Comparison of ENCODE assay signal across 1 cellular context in genomic region chr19:38224014-38224862, GRCh38.
A peak's percentile ranks its signal among the peaks of the same experiment; 100 is the strongest.
TF ChIP-seq lines count a peak whose summit lies in the region.

Gene DPF1, minus strand, starts transcription at chr19:38224222. Its CDS starts 80 bp downstream, at chr19:38224142.

TF ChIP-seq in K562, 482 proteins besides CTCF, POLR2A, EP300 and RAD21 (continued from another document and continues in another):
- TF ChIP-seq CUX1 (CRISPR knock-in tag; IDR thresholded peaks at IDR 0.05) (no peak), ZNF263 (CRISPR knock-in tag; IDR thresholded peaks at IDR 0.05; ENCODE audit: borderline replicate concordance) (peak; percentile 64), GTF2E2 (tag; IDR thresholded peaks at IDR 0.05) (no peak), ZNF764 (CRISPR knock-in tag; IDR thresholded peaks at IDR 0.05; ENCODE audit: low read depth) (no peak), TAF15 (IDR thresholded peaks at IDR 0.05; ENCODE audit: low read depth, low read length) (no peak), TFAM (CRISPR knock-in tag; conservative IDR thresholded peaks at IDR 0.05) (no peak), ZNF639 (CRISPR knock-in tag; conservative IDR thresholded peaks at IDR 0.05 in 1 of 2, IDR thresholded peaks at IDR 0.05 in 1 of 2) (0 out of 4 replicates have a peak, but pooled peaks of 1 of the 2 experiments have one; percentile 35), ZNF121 (CRISPR knock-in tag; conservative IDR thresholded peaks at IDR 0.05) (no peak), CC2D1A (IDR thresholded peaks at IDR 0.05) (0 out of 2 replicates have a peak, but pooled peaks have one; percentile 24), ARID3A (IDR thresholded peaks at IDR 0.05; ENCODE audit: borderline replicate concordance, low read depth, low read length) (no peak), ZBTB34 (CRISPR knock-in tag; IDR thresholded peaks at IDR 0.05) (no peak), ELF4 (CRISPR knock-in tag; IDR thresholded peaks at IDR 0.05) (no peak), SIX5 (IDR thresholded peaks at IDR 0.05; ENCODE audit: borderline replicate concordance in 1 of 2, insufficient read depth in 1 of 2, low read depth in 1 of 2, low read length in 2 of 2) (peak; percentile 67 to 73; a peak in 3 of 4 replicates), ZC3H11A (IDR thresholded peaks at IDR 0.05; ENCODE audit: low read depth, low read length) (no peak), TRIM24 (IDR thresholded peaks at IDR 0.05) (no peak), THRAP3 (IDR thresholded peaks at IDR 0.05; ENCODE audit: borderline replicate concordance) (no peak), ZNF699 (CRISPR knock-in tag; IDR thresholded peaks at IDR 0.05; ENCODE audit: insufficient replicate concordance) (no peak), NFYB (IDR thresholded peaks at IDR 0.05; ENCODE audit: extremely low read depth, insufficient read length) (peak; percentile 74), CGGBP1 (CRISPR knock-in tag; IDR thresholded peaks at IDR 0.05) (no peak), EP400 (IDR thresholded peaks at IDR 0.05) (peak; percentile 38; the same call in 1 of the 2 replicates), ZBTB11 (CRISPR knock-in tag; IDR thresholded peaks at IDR 0.05) (peak in 1 of 3 experiments; percentile 46; a peak in 1 of 6 replicates), TBP (optimal IDR thresholded peaks at IDR 0.05; ENCODE audit: low read depth, low read length) (peak; percentile 42), HNRNPK (IDR thresholded peaks at IDR 0.05; ENCODE audit: low read depth, low read length, poor library complexity, severe bottlenecking) (no peak), SMAD4 (CRISPR knock-in tag; conservative IDR thresholded peaks at IDR 0.05) (no peak), ZBTB40 (IDR thresholded peaks at IDR 0.05) (0 out of 2 replicates have a peak, but pooled peaks have one; percentile 21), ZBTB40 (CRISPR knock-in tag; IDR thresholded peaks at IDR 0.05) (no peak), ELF1 (tag; IDR thresholded peaks at IDR 0.05) (no peak), TARDBP (IDR thresholded peaks at IDR 0.05) (no peak), SAFB2 (IDR thresholded peaks at IDR 0.05; ENCODE audit: borderline replicate concordance, low read depth, low read length, severe bottlenecking) (no peak), VEZF1 (CRISPR knock-in tag; IDR thresholded peaks at IDR 0.05) (peak; percentile 80), CBX1 (IDR thresholded peaks at IDR 0.05; ENCODE audit: low read depth) (no peak; the same call in none of the 2 replicates)
